Comparison of ENCODE assay signal across 24 cellular contexts in genomic region chr19:5012688-5013457, GRCh38.
"Had no signal": no experiment of that assay in that cellular context is flagged by ENCODE, and none has a peak within 500 bp of the region (broad histone marks: within the 10 kb centered on the region; RNA-seq: fewer than 3 reads in every experiment).

No MANE protein-coding gene starts in this region.

- ATAC-seq: activated naive CD4-positive, alpha-beta T cell treated with anti-CD3 and anti-CD28 coated beads, Interleukin-2, amount 50 U/mL, for 72 hours; activated T-cell treated with anti-CD3 and anti-CD28 coated beads, Interleukin-2, amount 50 U/mL, for 4 hours; T-helper 17 cell had no signal

- H3K9me3 Mint-ChIP-seq: activated CD4-positive, alpha-beta T cell treated with anti-CD3 and anti-CD28 coated beads, Interleukin-2, amount 10 ng/mL, durations not matched to agents 7 days and 5 days; activated naive CD4-positive, alpha-beta T cell treated with anti-CD3 and anti-CD28 coated beads, Interleukin-2, amount 50 U/mL, for 72 hours had no signal

- H3K4me1 ChIP-seq: Peyer's patch had no signal

- DNase-seq: activated B cell treated with CpG ODN at 0.5 μM for 24 hours; activated CD4-positive, alpha-beta memory T cell treated with anti-CD3 and anti-CD28 coated beads for 36 hours; activated CD4-positive, alpha-beta T cell treated with anti-CD3 and anti-CD28 coated beads, Interleukin-2, amount 10 ng/mL, durations not matched to agents 7 days and 5 days; activated CD8-positive, alpha-beta memory T cell treated with anti-CD3 and anti-CD28 coated beads for 24 hours; activated effector memory CD4-positive, alpha-beta T cell treated with anti-CD3 and anti-CD28 coated beads, Interleukin-2, amount 50 U/mL, for 16 hours; activated naive CD4-positive, alpha-beta T cell treated with Interleukin-2 at 50 U/mL for 16 hours; activated T-cell treated with anti-CD3 and anti-CD28 coated beads, Interleukin-2, amount 50 U/mL, for 4 hours; amygdala; IMR-90; Kasumi-1; KBM-7; NCI-H1105 treated with DMSO at 0.1 percent for 48 hours; NCI-H1436 treated with DMSO at 0.1 percent for 48 hours; NCI-H187; NCI-H2081; NCI-H446; NCI-H524; Peyer's patch; SIG-M5; T-helper 17 cell; T-helper 9 cell had no signal

- H3K4me3 ChIP-seq: Peyer's patch had no signal

- H3K4me1 Mint-ChIP-seq: activated B cell treated with CpG ODN at 0.5 μM for 24 hours had no signal

- H3K27me3 ChIP-seq: Peyer's patch had no signal

- H3K4me3 Mint-ChIP-seq: activated B cell treated with CpG ODN at 0.5 μM for 24 hours; activated CD4-positive, alpha-beta memory T cell treated with anti-CD3 and anti-CD28 coated beads for 36 hours; activated CD4-positive, alpha-beta T cell treated with anti-CD3 and anti-CD28 coated beads, Interleukin-2, amount 10 ng/mL, durations not matched to agents 7 days and 5 days; activated T-cell treated with anti-CD3 and anti-CD28 coated beads, Interleukin-2, amount 50 U/mL, for 4 hours; brain; T-helper 17 cell had no signal

- H3K27ac Mint-ChIP-seq: activated B cell treated with CpG ODN at 0.5 μM for 24 hours; activated CD4-positive, alpha-beta memory T cell treated with anti-CD3 and anti-CD28 coated beads for 36 hours; activated CD4-positive, alpha-beta T cell treated with anti-CD3 and anti-CD28 coated beads, Interleukin-2, amount 10 ng/mL, durations not matched to agents 7 days and 5 days; T-helper 17 cell had no signal

- H3K27ac ChIP-seq: Peyer's patch had no signal

- FAIRE-seq: astrocyte had no signal

- H3K9me3 ChIP-seq: Peyer's patch had no signal

- H3K27me3 Mint-ChIP-seq: activated B cell treated with CpG ODN at 0.5 μM for 24 hours; activated CD4-positive, alpha-beta memory T cell treated with anti-CD3 and anti-CD28 coated beads for 36 hours; activated CD4-positive, alpha-beta T cell treated with anti-CD3 and anti-CD28 coated beads, Interleukin-2, amount 10 ng/mL, durations not matched to agents 7 days and 5 days; T-helper 17 cell had no signal
